ENCODE assay signal across 8 cellular contexts in genomic region chr10:78029294-78030226, GRCh38. TPM values are rescaled to one million over a fixed set of nuclear protein-coding genes. Genes with fewer than 3 reads are reported as not detected.
DNase-seq lines count a peak whose midpoint lies in the region; ATAC-seq and TF ChIP-seq lines count a peak whose summit lies in the region.

Gene POLR3A (minus strand): TSS chr10:78029515. CDS start chr10:78029407, 108 bp downstream.

- H3K9me3 ChIP-seq in OCI-LY3 (ENCODE audit: insufficient read depth, low read length): no peaks in the 10 kb centered on the region

- peaks cover 2% of the 10 kb centered on the region; the same call in 1 of the 2 replicates for H4K20me1 ChIP-seq in OCI-LY3 (ENCODE audit: insufficient read depth, low read length)

- H2AFZ ChIP-seq in OCI-LY3 (ENCODE audit: low read depth, low read length): peak within 1 kb of the TSS; percentile 99

- H3K4me3 ChIP-seq in OCI-LY3 (ENCODE audit: low read length): peak within 1 kb of the TSS; percentile 100

- peak; percentile 84 for TF ChIP-seq CTCF in OCI-LY3 (IDR thresholded peaks at IDR 0.05; ENCODE audit: low read depth, low read length)

- no peaks in the 10 kb centered on the region for H3K27me3 ChIP-seq in OCI-LY3 (ENCODE audit: low read depth, low read length)

- peak within 1 kb of the TSS; percentile 86 for H3K27ac ChIP-seq in OCI-LY3 (ENCODE audit: low read length)
- peak within 1 kb of the TSS; percentile 59 for H3K27ac ChIP-seq in epithelial cell of prostate

- peaks cover 13% of the 10 kb centered on the region for H3K4me1 ChIP-seq in OCI-LY3 (ENCODE audit: low read length)

- peak within 1 kb of the TSS; percentile 97 for H3K4me2 ChIP-seq in OCI-LY3 (ENCODE audit: low read length)

- DNase-seq in DMS 273 treated with DMSO at 0.1 percent for 48 hours (lab: John Stamatoyannopoulos, UW) (peak; percentile 85), HuH-7.5 (ENCODE audit: low spot score) (peak; percentile 64), activated T-cell treated with anti-CD3 and anti-CD28 coated beads for 24 hours (ENCODE audit: low read depth) (peak; percentile 89), epithelial cell of prostate (ENCODE audit: low read depth, low spot score) (peak; percentile 97), mucosa of gallbladder (ENCODE audit: low spot score) (peak; percentile 97)
- peak; percentile 80 to 88 for DNase-seq in stimulated activated CD8-positive, alpha-beta memory T cell treated with anti-CD3 and anti-CD28 coated beads, Interleukin-4, amount 100 ng/mL, for 4 hours (ENCODE audit: low read depth in 2 of 2, low spot score in 1 of 2)

- peak; percentile 59 for ATAC-seq in GM21515 (IDR thresholded peaks at IDR 0.05; ENCODE audit: unreplicated experiment)

- peak within 1 kb of the TSS; percentile 95 for H3K9ac ChIP-seq in OCI-LY3 (ENCODE audit: low read length)

- peaks cover 37% of the 10 kb centered on the region for H3K79me2 ChIP-seq in OCI-LY3 (ENCODE audit: low read length)

- peaks cover 14% of the 10 kb centered on the region for H3K36me3 ChIP-seq in OCI-LY3 (replicated peaks; ENCODE audit: low read depth, low read length)

RNA-seq across cellular contexts. Expression of gene POLR3A, which starts in this region (rescaled TPM):
- total RNA-seq in mucosa of gallbladder: 12.1 TPM

Comparison
In these comparisons a context has a peak if more than half of its experiments do, and no peak if none do; other contexts are left out.
1. Peak in every context shown above with its lines: DNase-seq, ATAC-seq, H3K4me3 ChIP-seq and H3K27ac ChIP-seq.